In genomic region chr1:220274122-220274855, GRCh38 we compare ENCODE assay signal across 1 cellular context.
TF ChIP-seq lines count a peak whose summit lies in the region.

No MANE protein-coding gene starts in this region.

TF ChIP-seq in K562, 482 proteins besides CTCF, POLR2A, EP300 and RAD21 (continued from another document and continues in another):
- TF ChIP-seq, protein P1, sequence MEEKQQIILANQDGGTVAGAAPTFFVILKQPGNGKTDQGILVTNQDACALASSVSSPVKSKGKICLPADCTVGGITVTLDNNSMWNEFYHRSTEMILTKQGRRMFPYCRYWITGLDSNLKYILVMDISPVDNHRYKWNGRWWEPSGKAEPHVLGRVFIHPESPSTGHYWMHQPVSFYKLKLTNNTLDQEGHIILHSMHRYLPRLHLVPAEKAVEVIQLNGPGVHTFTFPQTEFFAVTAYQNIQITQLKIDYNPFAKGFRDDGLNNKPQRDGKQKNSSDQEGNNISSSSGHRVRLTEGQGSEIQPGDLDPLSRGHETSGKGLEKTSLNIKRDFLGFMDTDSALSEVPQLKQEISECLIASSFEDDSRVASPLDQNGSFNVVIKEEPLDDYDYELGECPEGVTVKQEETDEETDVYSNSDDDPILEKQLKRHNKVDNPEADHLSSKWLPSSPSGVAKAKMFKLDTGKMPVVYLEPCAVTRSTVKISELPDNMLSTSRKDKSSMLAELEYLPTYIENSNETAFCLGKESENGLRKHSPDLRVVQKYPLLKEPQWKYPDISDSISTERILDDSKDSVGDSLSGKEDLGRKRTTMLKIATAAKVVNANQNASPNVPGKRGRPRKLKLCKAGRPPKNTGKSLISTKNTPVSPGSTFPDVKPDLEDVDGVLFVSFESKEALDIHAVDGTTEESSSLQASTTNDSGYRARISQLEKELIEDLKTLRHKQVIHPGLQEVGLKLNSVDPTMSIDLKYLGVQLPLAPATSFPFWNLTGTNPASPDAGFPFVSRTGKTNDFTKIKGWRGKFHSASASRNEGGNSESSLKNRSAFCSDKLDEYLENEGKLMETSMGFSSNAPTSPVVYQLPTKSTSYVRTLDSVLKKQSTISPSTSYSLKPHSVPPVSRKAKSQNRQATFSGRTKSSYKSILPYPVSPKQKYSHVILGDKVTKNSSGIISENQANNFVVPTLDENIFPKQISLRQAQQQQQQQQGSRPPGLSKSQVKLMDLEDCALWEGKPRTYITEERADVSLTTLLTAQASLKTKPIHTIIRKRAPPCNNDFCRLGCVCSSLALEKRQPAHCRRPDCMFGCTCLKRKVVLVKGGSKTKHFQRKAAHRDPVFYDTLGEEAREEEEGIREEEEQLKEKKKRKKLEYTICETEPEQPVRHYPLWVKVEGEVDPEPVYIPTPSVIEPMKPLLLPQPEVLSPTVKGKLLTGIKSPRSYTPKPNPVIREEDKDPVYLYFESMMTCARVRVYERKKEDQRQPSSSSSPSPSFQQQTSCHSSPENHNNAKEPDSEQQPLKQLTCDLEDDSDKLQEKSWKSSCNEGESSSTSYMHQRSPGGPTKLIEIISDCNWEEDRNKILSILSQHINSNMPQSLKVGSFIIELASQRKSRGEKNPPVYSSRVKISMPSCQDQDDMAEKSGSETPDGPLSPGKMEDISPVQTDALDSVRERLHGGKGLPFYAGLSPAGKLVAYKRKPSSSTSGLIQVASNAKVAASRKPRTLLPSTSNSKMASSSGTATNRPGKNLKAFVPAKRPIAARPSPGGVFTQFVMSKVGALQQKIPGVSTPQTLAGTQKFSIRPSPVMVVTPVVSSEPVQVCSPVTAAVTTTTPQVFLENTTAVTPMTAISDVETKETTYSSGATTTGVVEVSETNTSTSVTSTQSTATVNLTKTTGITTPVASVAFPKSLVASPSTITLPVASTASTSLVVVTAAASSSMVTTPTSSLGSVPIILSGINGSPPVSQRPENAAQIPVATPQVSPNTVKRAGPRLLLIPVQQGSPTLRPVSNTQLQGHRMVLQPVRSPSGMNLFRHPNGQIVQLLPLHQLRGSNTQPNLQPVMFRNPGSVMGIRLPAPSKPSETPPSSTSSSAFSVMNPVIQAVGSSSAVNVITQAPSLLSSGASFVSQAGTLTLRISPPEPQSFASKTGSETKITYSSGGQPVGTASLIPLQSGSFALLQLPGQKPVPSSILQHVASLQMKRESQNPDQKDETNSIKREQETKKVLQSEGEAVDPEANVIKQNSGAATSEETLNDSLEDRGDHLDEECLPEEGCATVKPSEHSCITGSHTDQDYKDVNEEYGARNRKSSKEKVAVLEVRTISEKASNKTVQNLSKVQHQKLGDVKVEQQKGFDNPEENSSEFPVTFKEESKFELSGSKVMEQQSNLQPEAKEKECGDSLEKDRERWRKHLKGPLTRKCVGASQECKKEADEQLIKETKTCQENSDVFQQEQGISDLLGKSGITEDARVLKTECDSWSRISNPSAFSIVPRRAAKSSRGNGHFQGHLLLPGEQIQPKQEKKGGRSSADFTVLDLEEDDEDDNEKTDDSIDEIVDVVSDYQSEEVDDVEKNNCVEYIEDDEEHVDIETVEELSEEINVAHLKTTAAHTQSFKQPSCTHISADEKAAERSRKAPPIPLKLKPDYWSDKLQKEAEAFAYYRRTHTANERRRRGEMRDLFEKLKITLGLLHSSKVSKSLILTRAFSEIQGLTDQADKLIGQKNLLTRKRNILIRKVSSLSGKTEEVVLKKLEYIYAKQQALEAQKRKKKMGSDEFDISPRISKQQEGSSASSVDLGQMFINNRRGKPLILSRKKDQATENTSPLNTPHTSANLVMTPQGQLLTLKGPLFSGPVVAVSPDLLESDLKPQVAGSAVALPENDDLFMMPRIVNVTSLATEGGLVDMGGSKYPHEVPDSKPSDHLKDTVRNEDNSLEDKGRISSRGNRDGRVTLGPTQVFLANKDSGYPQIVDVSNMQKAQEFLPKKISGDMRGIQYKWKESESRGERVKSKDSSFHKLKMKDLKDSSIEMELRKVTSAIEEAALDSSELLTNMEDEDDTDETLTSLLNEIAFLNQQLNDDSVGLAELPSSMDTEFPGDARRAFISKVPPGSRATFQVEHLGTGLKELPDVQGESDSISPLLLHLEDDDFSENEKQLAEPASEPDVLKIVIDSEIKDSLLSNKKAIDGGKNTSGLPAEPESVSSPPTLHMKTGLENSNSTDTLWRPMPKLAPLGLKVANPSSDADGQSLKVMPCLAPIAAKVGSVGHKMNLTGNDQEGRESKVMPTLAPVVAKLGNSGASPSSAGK (IDR thresholded peaks at IDR 0.05): peak; percentile 90
- TF ChIP-seq THRB (CRISPR knock-in tag; conservative IDR thresholded peaks at IDR 0.05): no peak
- no peak for TF ChIP-seq NFIC (IDR thresholded peaks at IDR 0.05)
- TF ChIP-seq ZNF133 (CRISPR knock-in tag; IDR thresholded peaks at IDR 0.05): no peak
- TF ChIP-seq ETV1 (tag; conservative IDR thresholded peaks at IDR 0.05; ENCODE audit: low read depth): peak; percentile 45
- TF ChIP-seq JUNB (CRISPR knock-in tag; conservative IDR thresholded peaks at IDR 0.05): no peak
- TF ChIP-seq CBFB (CRISPR knock-in tag; IDR thresholded peaks at IDR 0.05): no peak
- TF ChIP-seq, protein P2, sequence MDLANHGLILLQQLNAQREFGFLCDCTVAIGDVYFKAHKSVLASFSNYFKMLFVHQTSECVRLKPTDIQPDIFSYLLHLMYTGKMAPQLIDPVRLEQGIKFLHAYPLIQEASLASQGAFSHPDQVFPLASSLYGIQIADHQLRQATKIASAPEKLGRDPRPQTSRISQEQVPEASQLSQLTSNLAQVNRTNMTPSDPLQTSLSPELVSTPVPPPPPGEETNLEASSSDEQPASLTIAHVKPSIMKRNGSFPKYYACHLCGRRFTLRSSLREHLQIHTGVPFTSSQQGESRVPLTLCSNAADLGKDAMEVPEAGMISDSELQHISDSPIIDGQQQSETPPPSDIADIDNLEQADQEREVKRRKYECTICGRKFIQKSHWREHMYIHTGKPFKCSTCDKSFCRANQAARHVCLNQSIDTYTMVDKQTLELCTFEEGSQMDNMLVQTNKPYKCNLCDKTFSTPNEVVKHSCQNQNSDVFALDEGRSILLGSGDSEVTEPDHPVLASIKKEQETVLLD (IDR thresholded peaks at IDR 0.05): no peak
- TF ChIP-seq, protein P3, sequence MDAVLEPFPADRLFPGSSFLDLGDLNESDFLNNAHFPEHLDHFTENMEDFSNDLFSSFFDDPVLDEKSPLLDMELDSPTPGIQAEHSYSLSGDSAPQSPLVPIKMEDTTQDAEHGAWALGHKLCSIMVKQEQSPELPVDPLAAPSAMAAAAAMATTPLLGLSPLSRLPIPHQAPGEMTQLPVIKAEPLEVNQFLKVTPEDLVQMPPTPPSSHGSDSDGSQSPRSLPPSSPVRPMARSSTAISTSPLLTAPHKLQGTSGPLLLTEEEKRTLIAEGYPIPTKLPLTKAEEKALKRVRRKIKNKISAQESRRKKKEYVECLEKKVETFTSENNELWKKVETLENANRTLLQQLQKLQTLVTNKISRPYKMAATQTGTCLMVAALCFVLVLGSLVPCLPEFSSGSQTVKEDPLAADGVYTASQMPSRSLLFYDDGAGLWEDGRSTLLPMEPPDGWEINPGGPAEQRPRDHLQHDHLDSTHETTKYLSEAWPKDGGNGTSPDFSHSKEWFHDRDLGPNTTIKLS (IDR thresholded peaks at IDR 0.05; ENCODE audit: borderline replicate concordance, low read depth): no peak
- TF ChIP-seq TAF15 (IDR thresholded peaks at IDR 0.05; ENCODE audit: low read depth, low read length): no peak
- no peak for TF ChIP-seq ETV5 (CRISPR knock-in tag; IDR thresholded peaks at IDR 0.05; ENCODE audit: low read depth)
- TF ChIP-seq TOE1 (IDR thresholded peaks at IDR 0.05; ENCODE audit: borderline replicate concordance): no peak
- no peak for TF ChIP-seq TOE1 (CRISPR knock-in tag; IDR thresholded peaks at IDR 0.05; ENCODE audit: borderline replicate concordance, low read depth)
- no peak for TF ChIP-seq RFX7 (CRISPR knock-in tag; IDR thresholded peaks at IDR 0.05)
- no peak for TF ChIP-seq SAP30 (IDR thresholded peaks at IDR 0.05; ENCODE audit: borderline replicate concordance, insufficient read depth, low read depth, low read length, poor library complexity, severe bottlenecking)
- no peak for TF ChIP-seq SP1 (CRISPR knock-in tag; IDR thresholded peaks at IDR 0.05)
- no peak for TF ChIP-seq MTA2 (IDR thresholded peaks at IDR 0.05; ENCODE audit: low read depth)
- no peak for TF ChIP-seq PRMT5 (CRISPR knock-in tag; IDR thresholded peaks at IDR 0.05)
- TF ChIP-seq RBM25 (IDR thresholded peaks at IDR 0.05; ENCODE audit: low read depth, low read length, severe bottlenecking): no peak
- no peak for TF ChIP-seq SMARCB1 (IDR thresholded peaks at IDR 0.05; ENCODE audit: insufficient read length, low read depth)
- peak; percentile 89 for TF ChIP-seq DMBX1 (CRISPR knock-in tag; IDR thresholded peaks at IDR 0.05; ENCODE audit: borderline replicate concordance)
- no peak for TF ChIP-seq ZNF780A (CRISPR knock-in tag; IDR thresholded peaks at IDR 0.05)
- TF ChIP-seq HDAC8 (tag; IDR thresholded peaks at IDR 0.05): peak; percentile 80
- no peak for TF ChIP-seq ZSCAN29 (IDR thresholded peaks at IDR 0.05)
- TF ChIP-seq MAFK (IDR thresholded peaks at IDR 0.05; ENCODE audit: low read length): no peak
- TF ChIP-seq GTF2E2 (tag; IDR thresholded peaks at IDR 0.05): no peak
- TF ChIP-seq ZNF551 (CRISPR knock-in tag; IDR thresholded peaks at IDR 0.05): no peak
- TF ChIP-seq ARNT (IDR thresholded peaks at IDR 0.05): no peak
- no peak for TF ChIP-seq ZBTB7A (IDR thresholded peaks at IDR 0.05; ENCODE audit: borderline replicate concordance, control insufficient read depth, low read depth, low read length)
- no peak for TF ChIP-seq ZFX (CRISPR knock-in tag; IDR thresholded peaks at IDR 0.05)
- TF ChIP-seq NCOA1 (IDR thresholded peaks at IDR 0.05; ENCODE audit: low read depth): no peak
- no peak for TF ChIP-seq MEF2D (tag; conservative IDR thresholded peaks at IDR 0.05; ENCODE audit: low read depth)
- no peak for TF ChIP-seq CHD2 (IDR thresholded peaks at IDR 0.05; ENCODE audit: low read depth, low read length)
- TF ChIP-seq LEF1 (IDR thresholded peaks at IDR 0.05): no peak
- TF ChIP-seq, protein P4, sequence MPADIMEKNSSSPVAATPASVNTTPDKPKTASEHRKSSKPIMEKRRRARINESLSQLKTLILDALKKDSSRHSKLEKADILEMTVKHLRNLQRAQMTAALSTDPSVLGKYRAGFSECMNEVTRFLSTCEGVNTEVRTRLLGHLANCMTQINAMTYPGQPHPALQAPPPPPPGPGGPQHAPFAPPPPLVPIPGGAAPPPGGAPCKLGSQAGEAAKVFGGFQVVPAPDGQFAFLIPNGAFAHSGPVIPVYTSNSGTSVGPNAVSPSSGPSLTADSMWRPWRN (IDR thresholded peaks at IDR 0.05; ENCODE audit: low read depth): no peak
- TF ChIP-seq ZNF507 (tag; conservative IDR thresholded peaks at IDR 0.05): no peak
- TF ChIP-seq TAL1 (IDR thresholded peaks at IDR 0.05): 0 out of 2 replicates have a peak, but pooled peaks have one; percentile 6
- TF ChIP-seq MBD2 (IDR thresholded peaks at IDR 0.05; ENCODE audit: borderline replicate concordance, low read depth): no peak
- peak; percentile 47 for TF ChIP-seq RFX1 (IDR thresholded peaks at IDR 0.05)
- TF ChIP-seq HMGN3 (IDR thresholded peaks at IDR 0.05; ENCODE audit: borderline replicate concordance, extremely low read depth, insufficient read length, low read depth, low read length): no peak
- no peak for TF ChIP-seq FOXP4 (CRISPR knock-in tag; IDR thresholded peaks at IDR 0.05; ENCODE audit: borderline replicate concordance)
- no peak for TF ChIP-seq SIX5 (IDR thresholded peaks at IDR 0.05; ENCODE audit: borderline replicate concordance in 1 of 2, insufficient read depth in 1 of 2, low read depth in 1 of 2, low read length in 2 of 2)
- TF ChIP-seq KAT8 (IDR thresholded peaks at IDR 0.05; ENCODE audit: low read depth): no peak
- TF ChIP-seq HNRNPH1 (optimal IDR thresholded peaks at IDR 0.05; ENCODE audit: low read depth, low read length): no peak
- 0 out of 2 replicates have a peak, but pooled peaks have one; percentile 13 for TF ChIP-seq TEAD4 (IDR thresholded peaks at IDR 0.05; ENCODE audit: low read length)
- no peak for TF ChIP-seq TEAD4 (CRISPR knock-in tag; IDR thresholded peaks at IDR 0.05; ENCODE audit: borderline replicate concordance)
- TF ChIP-seq ESRRA (IDR thresholded peaks at IDR 0.05; ENCODE audit: borderline replicate concordance, low read depth): no peak
- TF ChIP-seq FIP1L1 (IDR thresholded peaks at IDR 0.05; ENCODE audit: low read depth, low read length, poor library complexity, severe bottlenecking): no peak
- TF ChIP-seq ZSCAN32 (CRISPR knock-in tag; IDR thresholded peaks at IDR 0.05): peak; percentile 74; the same call in 1 of the 2 replicates
- no peak for TF ChIP-seq NELFE (IDR thresholded peaks at IDR 0.05; ENCODE audit: insufficient read depth, insufficient read length)
- no peak for TF ChIP-seq PTTG1 (tag; IDR thresholded peaks at IDR 0.05; ENCODE audit: low read depth)
- no peak for TF ChIP-seq ETS1 (conservative IDR thresholded peaks at IDR 0.05; ENCODE audit: control insufficient read depth, low read depth, low read length)
- no peak for TF ChIP-seq POLR3A (IDR thresholded peaks at IDR 0.05; ENCODE audit: borderline replicate concordance, extremely low read depth, insufficient read depth, insufficient read length)
